In genomic region chr6:73519943-73520687, GRCh38 we compare ENCODE assay signal across 8 cellular contexts.
A peak's percentile ranks its signal among the peaks of the same experiment; 100 is the strongest.
DNase-seq lines count a peak whose midpoint lies in the region; ATAC-seq and TF ChIP-seq lines count a peak whose summit lies in the region.

No MANE protein-coding gene starts in this region.

- H3K27ac Mint-ChIP-seq in memory B cell = peak overlapping the region; percentile 99

- H3K36me3 Mint-ChIP-seq in memory B cell = peaks cover 23% of the 10 kb centered on the region

- no peak for TF ChIP-seq CTCF in AG09309 (IDR thresholded peaks at IDR 0.05; ENCODE audit: control insufficient read depth, insufficient read depth, low read depth, low read length, missing control alignments)

- peak overlapping the region; percentile 95 for H3K4me3 Mint-ChIP-seq in memory B cell

- peaks cover 38% of the 10 kb centered on the region for H3K4me1 Mint-ChIP-seq in memory B cell

- H3K9me3 Mint-ChIP-seq in memory B cell = no peaks in the 10 kb centered on the region

- peak overlapping the region; percentile 87 for H3K4me3 ChIP-seq in AG09309 (ENCODE audit: control insufficient read depth, low read depth, low read length)

- peak; percentile 12 for ATAC-seq in GM19463 (IDR thresholded peaks at IDR 0.05; ENCODE audit: unreplicated experiment)
- ATAC-seq in memory B cell (ENCODE audit: low read depth) = peak; percentile 11
- ATAC-seq in HG03039 (IDR thresholded peaks at IDR 0.05; ENCODE audit: unreplicated experiment) = no peak

- DNase-seq in AG09309 (ENCODE audit: low read depth) = peak; percentile 52
- DNase-seq in NCI-H748 (lab: John Stamatoyannopoulos, UW; ENCODE audit: unreplicated experiment) = peak; percentile 77
- DNase-seq in activated CD8-positive, alpha-beta memory T cell treated with anti-CD3 and anti-CD28 coated beads for 4 hours (ENCODE audit: low read depth in 2 of 2) = peak; percentile 64 to 69
- DNase-seq in effector CD8-positive, alpha-beta T cell (lab: John Stamatoyannopoulos, UW) = peak; percentile 72
- peak; percentile 73 for DNase-seq in memory B cell (ENCODE audit: low spot score in 2 of 2)
- DNase-seq in stimulated activated CD4-positive, alpha-beta T cell treated with anti-CD3 and anti-CD28 coated beads, TNF-alpha, amount 100 ng/mL, for 4 hours (ENCODE audit: low read depth in 3 of 3) = peak; percentile 71 to 82 (median 72)

- no peaks in the 10 kb centered on the region for H3K27me3 Mint-ChIP-seq in memory B cell
